Comparison of ENCODE assay signal across 10 cellular contexts in genomic region chr4:111930658-111931057, GRCh38.
DNase-seq lines count a peak whose midpoint lies in the region; ATAC-seq and TF ChIP-seq lines count a peak whose summit lies in the region.
"Had no signal": no experiment of that assay in that cellular context is flagged by ENCODE, and none has a peak within 500 bp of the region (broad histone marks: within the 10 kb centered on the region; RNA-seq: fewer than 3 reads in every experiment).

No MANE protein-coding gene starts in this region.

- no peak overlapping the region for H3K9ac ChIP-seq in KMS-11

- H3K9me3 ChIP-seq in thyroid gland = no peaks in the 10 kb centered on the region
- no peaks in the 10 kb centered on the region for H3K9me3 ChIP-seq in prostate gland
- H3K9me3 ChIP-seq: psoas muscle had no signal

- H3K4me2 ChIP-seq in KMS-11 = peak overlapping the region; percentile 35

- H3K4me3 ChIP-seq in KMS-11 (IDR thresholded peaks at IDR 0.05; ENCODE audit: insufficient read depth, low read depth, low read length) (no peak overlapping the region), thyroid gland (replicated peaks in 1 of 3) (no peak overlapping the region), prostate gland (no peak overlapping the region)
- H3K4me3 ChIP-seq: psoas muscle had no signal

- H3K27ac ChIP-seq in KMS-11 = no peak overlapping the region
- no peak overlapping the region for H3K27ac ChIP-seq in thyroid gland
- no peak overlapping the region for H3K27ac ChIP-seq in prostate gland
- H3K27ac ChIP-seq: psoas muscle had no signal

- TF ChIP-seq POLR2A in thyroid gland (IDR thresholded peaks at IDR 0.05) = no peak
- TF ChIP-seq POLR2A in prostate gland (IDR thresholded peaks at IDR 0.05) = no peak

- H3K79me2 ChIP-seq in KMS-11 (ENCODE audit: insufficient read depth, low read depth) = no peaks in the 10 kb centered on the region

- H3K36me3 ChIP-seq in KMS-11 (ENCODE audit: insufficient read depth) = no peaks in the 10 kb centered on the region
- H3K36me3 ChIP-seq in thyroid gland = no peaks in the 10 kb centered on the region
- H3K36me3 ChIP-seq in prostate gland = no peaks in the 10 kb centered on the region

- no peak for TF ChIP-seq CTCF in KMS-11 (conservative IDR thresholded peaks at IDR 0.05; ENCODE audit: low read depth, low read length)
- TF ChIP-seq CTCF in thyroid gland (IDR thresholded peaks at IDR 0.05) = no peak
- no peak for TF ChIP-seq CTCF in prostate gland (IDR thresholded peaks at IDR 0.05)

- ATAC-seq in GM19351 (IDR thresholded peaks at IDR 0.05; ENCODE audit: unreplicated experiment) (peak; percentile 100), HG02870 (IDR thresholded peaks at IDR 0.05; ENCODE audit: unreplicated experiment) (peak; percentile 100)
- ATAC-seq: psoas muscle had no signal

- intact Hi-C loops in thyroid gland (cut with DNase I) = no loop called here
- intact Hi-C loops in prostate gland (cut with DNase I) = loop anchor here (10.0 kb wide), 2 partner anchors 76 to 1306 kb away; partner anchors contain the start of gene PITX2

- H3K4me1 ChIP-seq in KMS-11 (ENCODE audit: low read depth, poor library complexity, severe bottlenecking) (peaks cover 17% of the 10 kb centered on the region), thyroid gland (no peaks in the 10 kb centered on the region), prostate gland (replicated peaks) (no peaks in the 10 kb centered on the region)
- H3K4me1 ChIP-seq: psoas muscle had no signal

- DNase-seq in DMS153 treated with DMSO at 0.1 percent for 48 hours (lab: John Stamatoyannopoulos, UW; ENCODE audit: unreplicated experiment) (peak; percentile 8), activated gamma-delta T cell treated with Interleukin-2 at 50 U/mL for 16 hours (no peak), thyroid gland (no peak), prostate gland (ENCODE audit: low spot score) (no peak), medulla oblongata (ENCODE audit: extremely low spot score) (no peak)
- DNase-seq: activated CD4-positive, alpha-beta T cell treated with anti-CD3 and anti-CD28 coated beads for 4 hours; psoas muscle had no signal

- WGBS in thyroid gland, 2 donors = 68 to 74% methylated on average over 2 of the region's 2 CpGs
- 72% methylated on average over 2 of the region's 2 CpGs for WGBS in prostate gland

- no peaks in the 10 kb centered on the region for H4K20me1 ChIP-seq in KMS-11 (ENCODE audit: insufficient read depth)

- peaks cover 5% of the 10 kb centered on the region; the same call in 1 of the 2 replicates for H3K27me3 ChIP-seq in KMS-11 (ENCODE audit: insufficient read depth, low read depth)
- no peaks in the 10 kb centered on the region for H3K27me3 ChIP-seq in thyroid gland
- no peaks in the 10 kb centered on the region for H3K27me3 ChIP-seq in prostate gland (replicated peaks; ENCODE audit: insufficient read depth)

- H2AFZ ChIP-seq in KMS-11 (ENCODE audit: low read depth) = no peak overlapping the region
